In the genomic region with DNA sequence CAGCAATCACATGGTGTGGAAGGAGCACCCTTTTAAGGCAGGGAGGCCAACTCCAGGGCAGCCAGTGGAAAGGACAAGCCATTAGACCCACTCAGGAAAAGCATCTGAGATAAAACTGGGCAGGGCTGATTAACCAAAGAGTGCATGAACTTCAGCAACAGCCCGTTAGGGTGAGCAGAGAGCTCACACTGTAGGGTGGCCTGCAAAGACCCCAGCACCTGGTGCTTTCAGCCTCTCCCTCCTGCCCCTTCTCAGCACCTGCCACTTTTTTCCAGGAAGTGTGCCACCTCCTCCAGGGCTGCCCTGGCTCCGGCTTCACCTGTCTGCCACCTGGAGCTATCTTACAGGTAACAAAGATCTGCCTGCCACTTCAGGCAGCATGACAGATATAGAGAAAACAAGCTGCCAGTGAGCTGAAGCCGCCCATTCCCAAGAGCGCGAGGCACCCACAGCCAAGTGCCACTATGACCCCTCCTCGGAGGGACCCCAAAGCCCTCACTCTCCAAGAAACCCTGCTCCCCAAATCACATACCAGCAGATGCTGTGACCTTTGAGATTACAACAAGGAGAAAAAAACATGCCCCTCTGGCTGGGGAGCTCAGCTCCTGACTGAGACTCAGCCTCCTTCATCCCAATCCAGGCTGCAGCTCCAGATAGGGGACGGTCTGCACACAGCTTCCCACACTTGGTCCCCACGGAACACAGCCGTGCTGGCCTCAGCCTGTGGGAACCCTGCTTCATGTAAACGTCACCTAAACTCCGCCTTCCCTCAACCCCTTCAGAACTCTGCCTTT, we compare ENCODE assay signal across 1 cellular context.
TF ChIP-seq lines count a peak whose summit lies in the region.

No MANE protein-coding gene starts in this region.

TF ChIP-seq in GM23338, 12 proteins besides CTCF, POLR2A, EP300 and RAD21 (continued from another document):
- TF ChIP-seq, protein P1, sequence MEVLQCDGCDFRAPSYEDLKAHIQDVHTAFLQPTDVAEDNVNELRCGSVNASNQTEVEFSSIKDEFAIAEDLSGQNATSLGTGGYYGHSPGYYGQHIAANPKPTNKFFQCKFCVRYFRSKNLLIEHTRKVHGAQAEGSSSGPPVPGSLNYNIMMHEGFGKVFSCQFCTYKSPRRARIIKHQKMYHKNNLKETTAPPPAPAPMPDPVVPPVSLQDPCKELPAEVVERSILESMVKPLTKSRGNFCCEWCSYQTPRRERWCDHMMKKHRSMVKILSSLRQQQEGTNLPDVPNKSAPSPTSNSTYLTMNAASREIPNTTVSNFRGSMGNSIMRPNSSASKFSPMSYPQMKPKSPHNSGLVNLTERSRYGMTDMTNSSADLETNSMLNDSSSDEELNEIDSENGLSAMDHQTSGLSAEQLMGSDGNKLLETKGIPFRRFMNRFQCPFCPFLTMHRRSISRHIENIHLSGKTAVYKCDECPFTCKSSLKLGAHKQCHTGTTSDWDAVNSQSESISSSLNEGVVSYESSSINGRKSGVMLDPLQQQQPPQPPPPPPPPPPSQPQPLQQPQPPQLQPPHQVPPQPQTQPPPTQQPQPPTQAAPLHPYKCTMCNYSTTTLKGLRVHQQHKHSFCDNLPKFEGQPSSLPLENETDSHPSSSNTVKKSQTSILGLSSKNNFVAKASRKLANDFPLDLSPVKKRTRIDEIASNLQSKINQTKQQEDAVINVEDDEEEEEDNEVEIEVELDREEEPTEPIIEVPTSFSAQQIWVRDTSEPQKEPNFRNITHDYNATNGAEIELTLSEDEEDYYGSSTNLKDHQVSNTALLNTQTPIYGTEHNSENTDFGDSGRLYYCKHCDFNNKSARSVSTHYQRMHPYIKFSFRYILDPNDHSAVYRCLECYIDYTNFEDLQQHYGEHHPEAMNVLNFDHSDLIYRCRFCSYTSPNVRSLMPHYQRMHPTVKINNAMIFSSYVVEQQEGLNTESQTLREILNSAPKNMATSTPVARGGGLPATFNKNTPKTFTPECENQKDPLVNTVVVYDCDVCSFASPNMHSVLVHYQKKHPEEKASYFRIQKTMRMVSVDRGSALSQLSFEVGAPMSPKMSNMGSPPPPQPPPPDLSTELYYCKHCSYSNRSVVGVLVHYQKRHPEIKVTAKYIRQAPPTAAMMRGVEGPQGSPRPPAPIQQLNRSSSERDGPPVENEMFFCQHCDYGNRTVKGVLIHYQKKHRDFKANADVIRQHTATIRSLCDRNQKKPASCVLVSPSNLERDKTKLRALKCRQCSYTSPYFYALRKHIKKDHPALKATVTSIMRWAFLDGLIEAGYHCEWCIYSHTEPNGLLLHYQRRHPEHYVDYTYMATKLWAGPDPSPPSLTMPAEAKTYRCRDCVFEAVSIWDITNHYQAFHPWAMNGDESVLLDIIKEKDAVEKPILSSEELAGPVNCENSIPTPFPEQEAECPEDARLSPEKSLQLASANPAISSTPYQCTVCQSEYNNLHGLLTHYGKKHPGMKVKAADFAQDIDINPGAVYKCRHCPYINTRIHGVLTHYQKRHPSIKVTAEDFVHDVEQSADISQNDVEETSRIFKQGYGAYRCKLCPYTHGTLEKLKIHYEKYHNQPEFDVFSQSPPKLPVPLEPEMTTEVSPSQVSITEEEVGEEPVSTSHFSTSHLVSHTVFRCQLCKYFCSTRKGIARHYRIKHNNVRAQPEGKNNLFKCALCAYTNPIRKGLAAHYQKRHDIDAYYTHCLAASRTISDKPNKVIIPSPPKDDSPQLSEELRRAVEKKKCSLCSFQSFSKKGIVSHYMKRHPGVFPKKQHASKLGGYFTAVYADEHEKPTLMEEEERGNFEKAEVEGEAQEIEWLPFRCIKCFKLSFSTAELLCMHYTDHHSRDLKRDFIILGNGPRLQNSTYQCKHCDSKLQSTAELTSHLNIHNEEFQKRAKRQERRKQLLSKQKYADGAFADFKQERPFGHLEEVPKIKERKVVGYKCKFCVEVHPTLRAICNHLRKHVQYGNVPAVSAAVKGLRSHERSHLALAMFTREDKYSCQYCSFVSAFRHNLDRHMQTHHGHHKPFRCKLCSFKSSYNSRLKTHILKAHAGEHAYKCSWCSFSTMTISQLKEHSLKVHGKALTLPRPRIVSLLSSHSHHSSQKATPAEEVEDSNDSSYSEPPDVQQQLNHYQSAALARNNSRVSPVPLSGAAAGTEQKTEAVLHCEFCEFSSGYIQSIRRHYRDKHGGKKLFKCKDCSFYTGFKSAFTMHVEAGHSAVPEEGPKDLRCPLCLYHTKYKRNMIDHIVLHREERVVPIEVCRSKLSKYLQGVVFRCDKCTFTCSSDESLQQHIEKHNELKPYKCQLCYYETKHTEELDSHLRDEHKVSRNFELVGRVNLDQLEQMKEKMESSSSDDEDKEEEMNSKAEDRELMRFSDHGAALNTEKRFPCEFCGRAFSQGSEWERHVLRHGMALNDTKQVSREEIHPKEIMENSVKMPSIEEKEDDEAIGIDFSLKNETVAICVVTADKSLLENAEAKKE (CRISPR knock-in tag; IDR thresholded peaks at IDR 0.05): no peak
- TF ChIP-seq CREB1 (CRISPR knock-in tag; IDR thresholded peaks at IDR 0.05; ENCODE audit: low read depth): no peak
- TF ChIP-seq, protein P2, sequence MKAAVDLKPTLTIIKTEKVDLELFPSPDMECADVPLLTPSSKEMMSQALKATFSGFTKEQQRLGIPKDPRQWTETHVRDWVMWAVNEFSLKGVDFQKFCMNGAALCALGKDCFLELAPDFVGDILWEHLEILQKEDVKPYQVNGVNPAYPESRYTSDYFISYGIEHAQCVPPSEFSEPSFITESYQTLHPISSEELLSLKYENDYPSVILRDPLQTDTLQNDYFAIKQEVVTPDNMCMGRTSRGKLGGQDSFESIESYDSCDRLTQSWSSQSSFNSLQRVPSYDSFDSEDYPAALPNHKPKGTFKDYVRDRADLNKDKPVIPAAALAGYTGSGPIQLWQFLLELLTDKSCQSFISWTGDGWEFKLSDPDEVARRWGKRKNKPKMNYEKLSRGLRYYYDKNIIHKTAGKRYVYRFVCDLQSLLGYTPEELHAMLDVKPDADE (IDR thresholded peaks at IDR 0.05): no peak
- no peak for TF ChIP-seq POLR2AphosphoS5 (IDR thresholded peaks at IDR 0.05; ENCODE audit: low read depth)
- TF ChIP-seq NANOG (IDR thresholded peaks at IDR 0.05; ENCODE audit: borderline replicate concordance): no peak
- TF ChIP-seq, protein P3, sequence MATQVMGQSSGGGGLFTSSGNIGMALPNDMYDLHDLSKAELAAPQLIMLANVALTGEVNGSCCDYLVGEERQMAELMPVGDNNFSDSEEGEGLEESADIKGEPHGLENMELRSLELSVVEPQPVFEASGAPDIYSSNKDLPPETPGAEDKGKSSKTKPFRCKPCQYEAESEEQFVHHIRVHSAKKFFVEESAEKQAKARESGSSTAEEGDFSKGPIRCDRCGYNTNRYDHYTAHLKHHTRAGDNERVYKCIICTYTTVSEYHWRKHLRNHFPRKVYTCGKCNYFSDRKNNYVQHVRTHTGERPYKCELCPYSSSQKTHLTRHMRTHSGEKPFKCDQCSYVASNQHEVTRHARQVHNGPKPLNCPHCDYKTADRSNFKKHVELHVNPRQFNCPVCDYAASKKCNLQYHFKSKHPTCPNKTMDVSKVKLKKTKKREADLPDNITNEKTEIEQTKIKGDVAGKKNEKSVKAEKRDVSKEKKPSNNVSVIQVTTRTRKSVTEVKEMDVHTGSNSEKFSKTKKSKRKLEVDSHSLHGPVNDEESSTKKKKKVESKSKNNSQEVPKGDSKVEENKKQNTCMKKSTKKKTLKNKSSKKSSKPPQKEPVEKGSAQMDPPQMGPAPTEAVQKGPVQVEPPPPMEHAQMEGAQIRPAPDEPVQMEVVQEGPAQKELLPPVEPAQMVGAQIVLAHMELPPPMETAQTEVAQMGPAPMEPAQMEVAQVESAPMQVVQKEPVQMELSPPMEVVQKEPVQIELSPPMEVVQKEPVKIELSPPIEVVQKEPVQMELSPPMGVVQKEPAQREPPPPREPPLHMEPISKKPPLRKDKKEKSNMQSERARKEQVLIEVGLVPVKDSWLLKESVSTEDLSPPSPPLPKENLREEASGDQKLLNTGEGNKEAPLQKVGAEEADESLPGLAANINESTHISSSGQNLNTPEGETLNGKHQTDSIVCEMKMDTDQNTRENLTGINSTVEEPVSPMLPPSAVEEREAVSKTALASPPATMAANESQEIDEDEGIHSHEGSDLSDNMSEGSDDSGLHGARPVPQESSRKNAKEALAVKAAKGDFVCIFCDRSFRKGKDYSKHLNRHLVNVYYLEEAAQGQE (IDR thresholded peaks at IDR 0.05; ENCODE audit: unreplicated experiment): no peak
